Comparison of ENCODE assay signal across 8 cellular contexts in genomic region chr3:138915503-138916498, GRCh38. TPM values are rescaled to one million over a fixed set of nuclear protein-coding genes. Genes with fewer than 3 reads are reported as not detected.
DNase-seq lines count a peak whose midpoint lies in the region; ATAC-seq and TF ChIP-seq lines count a peak whose summit lies in the region.

No MANE protein-coding gene starts in this region.

- H3K9me3 ChIP-seq in PC-9 (ENCODE audit: insufficient read depth, low read depth) (no peaks in the 10 kb centered on the region), esophagus muscularis mucosa (no peaks in the 10 kb centered on the region)

- H3K36me3 ChIP-seq in PC-9 (ENCODE audit: low read depth), result no peaks in the 10 kb centered on the region
- H3K36me3 ChIP-seq in esophagus muscularis mucosa, result no peaks in the 10 kb centered on the region

- H3K4me1 ChIP-seq in PC-9 (replicated peaks; ENCODE audit: insufficient read depth), result peaks cover 52% of the 10 kb centered on the region
- peaks cover 0 to 20% (median 15%) of the 10 kb centered on the region in 4 donors for H3K4me1 ChIP-seq in esophagus muscularis mucosa

- CTCF ChIA-PET in PC-9 (lab: Charles Lee), result interaction anchor here (0.5 to 2.2 kb wide), 36 partner anchors 8 to 1385 kb away, joined by 3 to 39 read pairs (median 5); partner anchors contain the start of genes ARMC8 and CEP70

- POLR2A ChIA-PET in PC-9 (lab: Charles Lee; ENCODE audit: unreplicated experiment), result interaction anchor here (0.5 to 1.8 kb wide), 8 partner anchors 200 to 474 kb away, joined by 3 to 10 read pairs (median 4); partner anchors contain the start of genes CEP70 and COPB2

- TF ChIP-seq CTCF in PC-9 (conservative IDR thresholded peaks at IDR 0.05) (peak; percentile 82), esophagus muscularis mucosa (IDR thresholded peaks at IDR 0.05) (peak; percentile 84 to 90 (median 88))

- no peak for TF ChIP-seq POLR2A in esophagus muscularis mucosa (IDR thresholded peaks at IDR 0.05; ENCODE audit: low read depth)

- no peaks in the 10 kb centered on the region for H3K79me2 ChIP-seq in PC-9 (ENCODE audit: low read depth)

- WGBS in esophagus muscularis mucosa, result 4% methylated on average over 46 of the region's 68 CpGs

- peak; percentile 65 for TF ChIP-seq RAD21 in Ishikawa (IDR thresholded peaks at IDR 0.05; ENCODE audit: low read depth)

- H3F3A ChIP-seq in PC-9 (ENCODE audit: insufficient read depth, low read depth), result peaks cover 26% of the 10 kb centered on the region

- ATAC-seq in GM21619 (IDR thresholded peaks at IDR 0.05; ENCODE audit: unreplicated experiment), result peak; percentile 84

- DNase-seq in DMS153 treated with DMSO at 0.1 percent for 48 hours (lab: John Stamatoyannopoulos, UW; ENCODE audit: unreplicated experiment) (peak; percentile 57), PC-9 (peak; percentile 83 to 97), esophagus muscularis mucosa (ENCODE audit: extremely low spot score) (peak; percentile 97), myocyte (ENCODE audit: low read depth) (peak; percentile 91)
- DNase-seq in activated T-cell treated with anti-CD3 and anti-CD28 coated beads, Interleukin-2, amount 50 U/mL, for 48 hours, result peak; percentile 88 to 92
- peak; percentile 57 to 75 for DNase-seq in stimulated activated CD8-positive, alpha-beta memory T cell treated with anti-CD3 and anti-CD28 coated beads, Interleukin-7, amount 100 ng/mL, for 4 hours (ENCODE audit: low read depth in 2 of 2)

- H3K9me2 ChIP-seq in PC-9 (ENCODE audit: insufficient read depth), result no peaks in the 10 kb centered on the region

- peak; percentile 26; the same call in 1 of the 2 replicates for TF ChIP-seq EP300 in Ishikawa (IDR thresholded peaks at IDR 0.05; ENCODE audit: borderline replicate concordance)
- no peak for TF ChIP-seq EP300 in esophagus muscularis mucosa (IDR thresholded peaks at IDR 0.05)

- H3K27me3 ChIP-seq in PC-9 (ENCODE audit: insufficient read depth, low read depth) (no peaks in the 10 kb centered on the region), esophagus muscularis mucosa (no peaks in the 10 kb centered on the region)

- intact Hi-C loops in PC-9 (cut with micrococcal nuclease; ENCODE audit: unreplicated experiment) (loop anchor here (1.0 to 5.0 kb wide), 6 partner anchors 52 to 438 kb away; partner anchors contain the start of genes CEP70 and PIK3CB), esophagus muscularis mucosa (cut with DNase I) (loop anchor here (1.0 to 10.0 kb wide), 4 partner anchors 81 to 322 kb away; partner anchors contain the start of genes CEP70 and PIK3CB)

- H3K4me2 ChIP-seq in PC-9, result peak overlapping the region; percentile 87

- H3K27ac ChIP-seq in PC-9 (peak overlapping the region; percentile 88), esophagus muscularis mucosa (replicated peaks in 1 of 4) (peak overlapping the region; percentile 87 to 96 (median 94))

- H2AFZ ChIP-seq in PC-9, result peak overlapping the region; percentile 89

- H4K20me1 ChIP-seq in PC-9 (ENCODE audit: insufficient read depth), result no peaks in the 10 kb centered on the region

- BruUV-seq in PC-9 (replicated peaks; lab: Mats Ljungman, UMichigan), result TSS peak; percentile 71

- H3K4me3 ChIP-seq in PC-9 (peak overlapping the region; percentile 75), esophagus muscularis mucosa (peak overlapping the region; percentile 61 to 88 (median 82))

TF ChIP-seq in Ishikawa, 13 proteins besides CTCF, POLR2A, EP300 and RAD21:
- 0 out of 2 replicates have a peak, but pooled peaks have one; percentile 18 for TF ChIP-seq TEAD4 (IDR thresholded peaks at IDR 0.05)
- no peak for TF ChIP-seq FOXM1 (IDR thresholded peaks at IDR 0.05; ENCODE audit: borderline replicate concordance, low read depth)
- TF ChIP-seq ZBTB7A (IDR thresholded peaks at IDR 0.05; ENCODE audit: low read depth), result peak; percentile 98
- peak; percentile 55 for TF ChIP-seq MAX (IDR thresholded peaks at IDR 0.05)
- TF ChIP-seq CREB1 (IDR thresholded peaks at IDR 0.05; ENCODE audit: low read depth), result no peak
- TF ChIP-seq REST (IDR thresholded peaks at IDR 0.05; ENCODE audit: low read depth), result no peak
- peak; percentile 59 for TF ChIP-seq YY1 (IDR thresholded peaks at IDR 0.05; ENCODE audit: low read depth)
- peak; percentile 41 for TF ChIP-seq TCF12 (IDR thresholded peaks at IDR 0.05; ENCODE audit: low read depth)
- peak; percentile 54 for TF ChIP-seq TAF1 (IDR thresholded peaks at IDR 0.05; ENCODE audit: low read depth)
- TF ChIP-seq CEBPB (IDR thresholded peaks at IDR 0.05), result 0 out of 2 replicates have a peak, but pooled peaks have one; percentile 18
- TF ChIP-seq NFIC (IDR thresholded peaks at IDR 0.05), result peak; percentile 73
- no peak for TF ChIP-seq USF1 (IDR thresholded peaks at IDR 0.05)
- TF ChIP-seq EGR1 (IDR thresholded peaks at IDR 0.05), result peak; percentile 6; the same call in 1 of the 2 replicates

RNA-seq across cellular contexts. Expression of gene FOXL2, which starts 31.1 kb away (rescaled TPM):
- total RNA-seq in PC-9 (2021), result not detected in 2 replicates
- under 1 TPM in 2 of 4 donors, not detected in 2; 0.17 to 0.26 TPM for total RNA-seq in esophagus muscularis mucosa
- total RNA-seq in myocyte, result 3.0 and 3.1 TPM in 2 replicates
- polyA plus RNA-seq in myocyte (2012), result 1.7 TPM

RNA-seq across cellular contexts. Expression of gene FOXL2NB, which starts 31.2 kb away (rescaled TPM):
- 0.09 and 0.18 TPM in 2 replicates for total RNA-seq in PC-9 (2021)
- total RNA-seq in esophagus muscularis mucosa, result not detected
- 3.2 and 3.3 TPM in 2 replicates for total RNA-seq in myocyte
- 1.8 TPM for polyA plus RNA-seq in myocyte (2012)

Comparison
In these comparisons a context has a peak if more than half of its experiments do, and no peak if none do; other contexts are left out.
1. Peak in every context shown above with its lines: DNase-seq, ATAC-seq, H3K4me3 ChIP-seq and H3K27ac ChIP-seq.